Comparison of ENCODE assay signal across 8 cellular contexts in the genomic region with DNA sequence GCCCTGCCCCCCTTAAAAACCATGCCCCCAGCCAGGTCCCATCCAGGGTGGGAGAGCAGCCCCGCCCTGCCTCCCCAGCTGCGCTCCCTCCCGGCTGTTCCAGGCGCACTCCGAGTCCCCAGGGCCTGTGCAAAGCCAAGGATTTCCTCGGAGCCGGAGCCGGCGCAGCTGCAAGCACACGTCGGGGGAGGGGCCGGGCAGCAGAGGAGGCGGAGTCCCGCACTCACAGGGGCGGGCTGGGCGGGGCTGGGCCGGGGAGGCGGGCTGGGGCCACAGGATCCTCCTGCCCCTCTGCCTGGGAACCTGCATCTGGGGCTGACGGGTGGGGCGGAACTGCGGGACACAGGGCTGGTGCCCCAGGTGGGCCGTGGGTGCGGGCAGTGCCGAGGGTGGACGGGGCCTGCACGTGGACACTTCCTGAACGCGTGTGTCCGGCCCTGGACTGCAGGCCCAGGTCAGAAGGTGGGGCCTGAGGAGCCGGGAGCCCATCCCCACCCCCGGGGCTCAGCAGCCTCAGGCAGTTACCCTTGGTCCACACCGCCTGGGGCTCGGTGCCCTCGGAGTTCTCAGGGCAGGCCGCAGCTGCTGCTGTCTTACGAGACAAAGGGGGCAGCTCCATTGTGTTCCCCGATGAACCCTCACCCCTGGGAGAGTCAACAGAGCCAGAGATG. TPM values are rescaled to one million over a fixed set of nuclear protein-coding genes. Genes with fewer than 3 reads are reported as not detected.
DNase-seq lines count a peak whose midpoint lies in the region; ATAC-seq and TF ChIP-seq lines count a peak whose summit lies in the region.

No MANE protein-coding gene starts in this region.

- ATAC-seq in heart left ventricle: peak in 3 of 4 donors; percentile 69 to 88 (median 83)
- ATAC-seq in GM18868 (IDR thresholded peaks at IDR 0.05; ENCODE audit: unreplicated experiment): no peak
- ATAC-seq in GM19455 (IDR thresholded peaks at IDR 0.05; ENCODE audit: unreplicated experiment): no peak

- H3K4me1 ChIP-seq in heart left ventricle: peaks cover 0 to 37% (median 2%) of the 10 kb centered on the region in 12 donors

- peak overlapping the region in 1 of 12 donors; percentile 10 for H3K4me3 ChIP-seq in heart left ventricle

- H3K36me3 ChIP-seq in heart left ventricle: no peaks in the 10 kb centered on the region

- intact Hi-C loops in heart left ventricle (cut with DNase I): no loop called here

- H3K27ac ChIP-seq in heart left ventricle: no peak overlapping the region

- no peak for TF ChIP-seq POLR2A in heart left ventricle (IDR thresholded peaks at IDR 0.05)

- H3K27me3 ChIP-seq in heart left ventricle: peaks cover 11 to 68% (median 29%) of the 10 kb centered on the region in 9 donors

- 19 to 70% (median 22%) methylated on average over 2 to 37 of the region's 37 CpGs for WGBS in heart left ventricle, 4 donors

- TF ChIP-seq CTCF in heart left ventricle (IDR thresholded peaks at IDR 0.05): no peak

- DNase-seq in activated CD4-positive, alpha-beta T cell treated with anti-CD3 and anti-CD28 coated beads, Interleukin-2, amount 50 U/mL, for 48 hours: peak; percentile 42 to 43
- no peak for DNase-seq in activated CD4-positive, alpha-beta T cell treated with anti-CD3 and anti-CD28 coated beads for 1 hour
- DNase-seq in SHP77 (lab: John Stamatoyannopoulos, UW) (peak; percentile 55 to 85), heart left ventricle (peak; percentile 70 to 86 (median 79)), NCI-H510A (lab: John Stamatoyannopoulos, UW) (no peak)
- peak; percentile 48 for DNase-seq in stimulated activated CD8-positive, alpha-beta memory T cell treated with anti-CD3 and anti-CD28 coated beads, Interleukin-4, amount 100 ng/mL, for 48 hours

- H3K9me3 ChIP-seq in heart left ventricle: no peaks in the 10 kb centered on the region

RNA-seq across cellular contexts. Expression of a gene that starts 24.0 kb away (rescaled TPM):
- 10 to 100 TPM in 3 of 9 donors, 1 to 10 TPM in 5, under 1 TPM in 1; 0.39 to 20.1 (median 6.5) TPM for total RNA-seq in heart left ventricle
- polyA plus RNA-seq in heart left ventricle: 1 to 10 TPM in 1 of 2 donors, under 1 TPM in 1; 0.22 to 1.3 TPM

RNA-seq across cellular contexts. Expression of a gene that starts 47.5 kb away (rescaled TPM):
- not detected for total RNA-seq in heart left ventricle
- polyA plus RNA-seq in heart left ventricle: not detected

Comparison
In these comparisons a context has a peak if more than half of its experiments do, and no peak if none do; other contexts are left out.
1. DNase-seq: peak in activated CD4-positive, alpha-beta T cell treated with anti-CD3 and anti-CD28 coated beads, Interleukin-2, amount 50 U/mL, for 48 hours (2 of 2), SHP77 (2 of 2), heart left ventricle (5 of 5) and stimulated activated CD8-positive, alpha-beta memory T cell treated with anti-CD3 and anti-CD28 coated beads, Interleukin-4, amount 100 ng/mL, for 48 hours (single experiment); none in activated CD4-positive, alpha-beta T cell treated with anti-CD3 and anti-CD28 coated beads for 1 hour (single experiment) and NCI-H510A (single experiment).
2. ATAC-seq: peak in heart left ventricle (3 of 4); none in GM18868 (single experiment) and GM19455 (single experiment).